38 cellular contexts compared by ENCODE assay signal in the genomic region with DNA sequence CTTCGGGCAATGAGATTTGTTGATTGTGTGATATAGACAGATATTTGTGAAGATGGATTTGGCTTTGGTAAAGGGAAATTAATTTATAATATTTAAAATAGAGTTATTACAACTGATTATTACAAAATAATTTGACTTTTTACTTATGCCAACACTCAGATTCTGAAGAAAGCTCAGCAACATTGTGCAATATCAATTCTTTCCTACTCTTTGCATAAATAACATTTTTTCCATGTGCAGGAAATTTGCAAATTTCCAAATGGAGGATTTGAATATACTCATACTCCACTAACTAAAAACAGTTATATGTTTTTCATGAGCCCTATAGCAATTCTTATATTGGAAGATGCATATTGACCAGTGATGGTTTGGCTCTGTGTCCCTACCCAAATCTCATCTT.
"Had no signal": no experiment of that assay in that cellular context is flagged by ENCODE, and none has a peak within 500 bp of the region (broad histone marks: within the 10 kb centered on the region; RNA-seq: fewer than 3 reads in every experiment).

No MANE protein-coding gene starts in this region.

- H3K4me1 ChIP-seq: adrenal gland, body of pancreas, breast epithelium had no signal

- H3K4me1 Mint-ChIP-seq: activated B cell treated with CpG ODN at 0.5 μM for 24 hours; activated CD4-positive, alpha-beta T cell treated with anti-CD3 and anti-CD28 coated beads, Interleukin-2, amount 10 ng/mL, durations not matched to agents 24 days and 14 days; activated naive CD8-positive, alpha-beta T cell treated with anti-CD3 and anti-CD28 coated beads, Interleukin-2, amount 10 ng/mL, durations not matched to agents 7 days and 5 days; activated naive CD8-positive, alpha-beta T cell treated with anti-CD3 and anti-CD28 coated beads, Interleukin-2, amount 50 U/mL, for 24 hours; activated T-helper 17 cell treated with anti-CD3 and anti-CD28 coated beads, Interleukin-2, amount 50 U/mL, for 72 hours had no signal

- H3K27ac ChIP-seq: adrenal gland, body of pancreas, brain microvascular endothelial cell, breast epithelium, VCaP had no signal

- H3K36me3 ChIP-seq: adrenal gland, brain microvascular endothelial cell, breast epithelium had no signal

- H3K36me3 Mint-ChIP-seq: activated CD4-positive, alpha-beta memory T cell treated with anti-CD3 and anti-CD28 coated beads for 36 hours; activated naive CD4-positive, alpha-beta T cell treated with anti-CD3 and anti-CD28 coated beads, Interleukin-2, amount 50 U/mL, for 72 hours; activated naive CD8-positive, alpha-beta T cell treated with anti-CD3 and anti-CD28 coated beads, Interleukin-2, amount 10 ng/mL, durations not matched to agents 7 days and 5 days had no signal

- H3K27me3 Mint-ChIP-seq: activated B cell treated with CpG ODN at 0.5 μM for 24 hours; activated CD4-positive, alpha-beta memory T cell treated with anti-CD3 and anti-CD28 coated beads for 36 hours; activated CD4-positive, alpha-beta T cell treated with anti-CD3 and anti-CD28 coated beads, Interleukin-2, amount 10 ng/mL, durations not matched to agents 24 days and 14 days; activated CD8-positive, alpha-beta T cell treated with anti-CD3 and anti-CD28 coated beads for 36 hours; activated naive CD8-positive, alpha-beta T cell treated with anti-CD3 and anti-CD28 coated beads, Interleukin-2, amount 10 ng/mL, durations not matched to agents 7 days and 5 days; activated naive CD8-positive, alpha-beta T cell treated with anti-CD3 and anti-CD28 coated beads, Interleukin-2, amount 50 U/mL, for 24 hours; activated T-helper 17 cell treated with anti-CD3 and anti-CD28 coated beads, Interleukin-2, amount 50 U/mL, for 72 hours had no signal

- H3K9me3 Mint-ChIP-seq: activated CD4-positive, alpha-beta memory T cell treated with anti-CD3 and anti-CD28 coated beads for 36 hours; activated CD4-positive, alpha-beta T cell treated with anti-CD3 and anti-CD28 coated beads, Interleukin-2, amount 10 ng/mL, durations not matched to agents 24 days and 14 days; activated naive CD4-positive, alpha-beta T cell treated with anti-CD3 and anti-CD28 coated beads, Interleukin-2, amount 50 U/mL, for 72 hours; activated naive CD8-positive, alpha-beta T cell treated with anti-CD3 and anti-CD28 coated beads, Interleukin-2, amount 50 U/mL, for 24 hours; T-helper 1 cell treated with Interleukin-12 subunit alpha and Interleukin-12 subunit beta and Interleukin-4 antibody, amounts not matched to agents 30 μg/mL and 1 μg/mL, for 36 hours had no signal

- H3K9me3 ChIP-seq: adrenal gland, body of pancreas, breast epithelium had no signal

- H3K4me3 ChIP-seq: adrenal gland, body of pancreas, breast epithelium had no signal

- DNase-seq: activated B cell treated with CpG ODN at 0.5 μM for 24 hours; activated CD4-positive, alpha-beta memory T cell treated with anti-CD3 and anti-CD28 coated beads for 36 hours; activated CD4-positive, alpha-beta T cell treated with anti-CD3 and anti-CD28 coated beads for 4 hours; activated CD4-positive, alpha-beta T cell treated with anti-CD3 and anti-CD28 coated beads, Interleukin-2, amount 10 ng/mL, durations not matched to agents 24 days and 14 days; activated CD4-positive, alpha-beta T cell treated with anti-CD3 and anti-CD28 coated beads, Interleukin-2, amount 50 U/mL, for 1 hour; activated CD4-positive, alpha-beta T cell treated with anti-CD3 and anti-CD28 coated beads, Interleukin-2, amount 50 U/mL, for 4 hours; activated CD4-positive, CD25-positive, alpha-beta regulatory T cell treated with anti-CD3 and anti-CD28 coated beads, Interleukin-2, amount 50 U/mL, for 72 hours; activated CD8-positive, alpha-beta memory T cell treated with anti-CD3 and anti-CD28 coated beads, Interleukin-2, amount 50 U/mL, for 4 hours; activated CD8-positive, alpha-beta T cell treated with anti-CD3 and anti-CD28 coated beads for 36 hours; activated effector memory CD4-positive, alpha-beta T cell treated with anti-CD3 and anti-CD28 coated beads, Interleukin-2, amount 50 U/mL, for 16 hours; activated gamma-delta T cell treated with Interleukin-2 at 50 U/mL for 16 hours; activated naive CD4-positive, alpha-beta T cell; activated naive CD4-positive, alpha-beta T cell treated with anti-CD3 and anti-CD28 coated beads for 36 hours; activated naive CD4-positive, alpha-beta T cell treated with anti-CD3 and anti-CD28 coated beads, Interleukin-2, amount 50 U/mL, for 16 hours; activated naive CD8-positive, alpha-beta T cell treated with anti-CD3 and anti-CD28 coated beads, Interleukin-2, amount 10 ng/mL, durations not matched to agents 7 days and 5 days; activated naive CD8-positive, alpha-beta T cell treated with anti-CD3 and anti-CD28 coated beads, Interleukin-2, amount 50 U/mL, for 24 hours; activated T-cell treated with anti-CD3 and anti-CD28 coated beads for 4 hours; activated T-cell treated with anti-CD3 and anti-CD28 coated beads, Interleukin-2, amount 50 U/mL, for 1 hour; activated T-cell treated with anti-CD3 and anti-CD28 coated beads, Interleukin-2, amount 50 U/mL, for 4 hours; activated T-cell treated with anti-CD3 and anti-CD28 coated beads, Interleukin-2, amount 50 U/mL, for 72 hours; adrenal gland; amniotic stem cell; aorta; body of pancreas; brain microvascular endothelial cell; central memory CD4-positive, alpha-beta T cell; T-helper 1 cell; T-helper 2 cell; T-helper 9 cell had no signal

- FAIRE-seq: astrocyte, TTC549 had no signal

- H3K27me3 ChIP-seq: adrenal gland, body of pancreas, brain microvascular endothelial cell, breast epithelium had no signal

- H3K27ac Mint-ChIP-seq: activated B cell treated with CpG ODN at 0.5 μM for 24 hours; activated CD4-positive, alpha-beta memory T cell treated with anti-CD3 and anti-CD28 coated beads for 36 hours; activated CD4-positive, alpha-beta T cell treated with anti-CD3 and anti-CD28 coated beads, Interleukin-2, amount 10 ng/mL, durations not matched to agents 24 days and 14 days; activated CD8-positive, alpha-beta T cell treated with anti-CD3 and anti-CD28 coated beads for 36 hours; activated naive CD4-positive, alpha-beta T cell treated with anti-CD3 and anti-CD28 coated beads for 36 hours; activated naive CD4-positive, alpha-beta T cell treated with anti-CD3 and anti-CD28 coated beads, Interleukin-2, amount 50 U/mL, for 72 hours; activated naive CD8-positive, alpha-beta T cell treated with anti-CD3 and anti-CD28 coated beads, Interleukin-2, amount 10 ng/mL, durations not matched to agents 7 days and 5 days; activated naive CD8-positive, alpha-beta T cell treated with anti-CD3 and anti-CD28 coated beads, Interleukin-2, amount 50 U/mL, for 24 hours; activated T-cell treated with anti-CD3 and anti-CD28 coated beads, Interleukin-2, amount 50 U/mL, for 72 hours; activated T-helper 1 cell treated with anti-CD3 and anti-CD28 coated beads, Interleukin-12 subunit alpha, Interleukin-12 subunit beta, Interleukin-2, Interleukin-4 antibody, amounts not matched to agents 30 ng/mL and 10 ng/mL and 1 ng/mL, durations not matched to agents 14 hours and 24 hours and 36 hours; activated T-helper 17 cell treated with anti-CD3 and anti-CD28 coated beads, Interleukin-2, amount 50 U/mL, for 72 hours; T-helper 1 cell treated with Interleukin-12 subunit alpha and Interleukin-12 subunit beta and Interleukin-4 antibody, amounts not matched to agents 30 μg/mL and 1 μg/mL, for 36 hours; T-helper 2 cell treated with Interferon-gamma antibody and Interleukin-4, amounts not matched to agents 5 μg/mL and 100 μg/mL, for 36 hours had no signal

- H3K4me3 Mint-ChIP-seq: activated B cell treated with CpG ODN at 0.5 μM for 24 hours; activated CD4-positive, alpha-beta memory T cell treated with anti-CD3 and anti-CD28 coated beads for 36 hours; activated CD4-positive, alpha-beta T cell treated with anti-CD3 and anti-CD28 coated beads, Interleukin-2, amount 10 ng/mL, durations not matched to agents 24 days and 14 days; activated CD8-positive, alpha-beta T cell treated with anti-CD3 and anti-CD28 coated beads for 36 hours; activated naive CD4-positive, alpha-beta T cell treated with anti-CD3 and anti-CD28 coated beads for 36 hours; activated naive CD8-positive, alpha-beta T cell treated with anti-CD3 and anti-CD28 coated beads, Interleukin-2, amount 10 ng/mL, durations not matched to agents 7 days and 5 days; activated naive CD8-positive, alpha-beta T cell treated with anti-CD3 and anti-CD28 coated beads, Interleukin-2, amount 50 U/mL, for 24 hours; activated T-cell treated with anti-CD3 and anti-CD28 coated beads, Interleukin-2, amount 50 U/mL, for 4 hours; activated T-cell treated with anti-CD3 and anti-CD28 coated beads, Interleukin-2, amount 50 U/mL, for 72 hours; activated T-helper 1 cell treated with anti-CD3 and anti-CD28 coated beads, Interleukin-12 subunit alpha, Interleukin-12 subunit beta, Interleukin-2, Interleukin-4 antibody, amounts not matched to agents 30 ng/mL and 10 ng/mL and 1 ng/mL, durations not matched to agents 14 hours and 24 hours and 36 hours; activated T-helper 17 cell treated with anti-CD3 and anti-CD28 coated beads, Interleukin-2, amount 50 U/mL, for 72 hours; T-helper 1 cell treated with Interleukin-12 subunit alpha and Interleukin-12 subunit beta and Interleukin-4 antibody, amounts not matched to agents 30 μg/mL and 1 μg/mL, for 36 hours; T-helper 2 cell treated with Interferon-gamma antibody and Interleukin-4, amounts not matched to agents 5 μg/mL and 100 μg/mL, for 36 hours had no signal
